12 cellular contexts compared by ENCODE assay signal in genomic region chr10:22704348-22705341, GRCh38. TPM values are rescaled to one million over a fixed set of nuclear protein-coding genes. Genes with fewer than 3 reads are reported as not detected.
DNase-seq lines count a peak whose midpoint lies in the region; ATAC-seq and TF ChIP-seq lines count a peak whose summit lies in the region.
"Had no signal": no experiment of that assay in that cellular context is flagged by ENCODE, and none has a peak within 500 bp of the region (broad histone marks: within the 10 kb centered on the region; RNA-seq: fewer than 3 reads in every experiment).

No MANE protein-coding gene starts in this region.

- peaks cover 5% of the 10 kb centered on the region for H3K9me3 Mint-ChIP-seq in nephron progenitor cell

- in situ Hi-C loops in mammary epithelial cell (cut with MboI; ENCODE audit: low sequenced_read_pairs in 2 of 2), result no loop called here

- H3K27ac Mint-ChIP-seq in nephron progenitor cell, result peak overlapping the region; percentile 89

- no peak overlapping the region for H3K4me2 ChIP-seq in mammary epithelial cell (ENCODE audit: insufficient read depth, low read depth, low read length)

- TF ChIP-seq POLR2A in ovary (IDR thresholded peaks at IDR 0.05), result no peak

- intact Hi-C loops in ovary (cut with DNase I), result no loop called here
- intact Hi-C loops in mammary epithelial cell (cut with micrococcal nuclease), result no loop called here

- BruUV-seq in mammary epithelial cell (replicated peaks; lab: Mats Ljungman, UMichigan), result no TSS peak

- peaks cover 31% of the 10 kb centered on the region for H3K4me1 Mint-ChIP-seq in nephron progenitor cell

- H3K36me3 Mint-ChIP-seq in nephron progenitor cell (ENCODE audit: low read depth), result peaks cover 17% of the 10 kb centered on the region

- H3K9me3 ChIP-seq in ovary (no peaks in the 10 kb centered on the region), mammary epithelial cell (replicated peaks; ENCODE audit: insufficient read depth, low read length) (no peaks in the 10 kb centered on the region)

- DNase-seq in activated CD8-positive, alpha-beta memory T cell treated with anti-CD3 and anti-CD28 coated beads for 24 hours, result peak; percentile 49
- no peak for DNase-seq in activated CD8-positive, alpha-beta memory T cell treated with anti-CD3 and anti-CD28 coated beads, Interleukin-2, amount 50 U/mL, for 48 hours
- peak; percentile 48 to 78 for DNase-seq in NOMO-1 (lab: John Stamatoyannopoulos, UW; ENCODE audit: unreplicated experiment in 2 of 2)
- DNase-seq in nephron progenitor cell, result no peak
- DNase-seq in ovary, result no peak
- DNase-seq in mammary epithelial cell, result no peak
- no peak for DNase-seq in AG08396 (ENCODE audit: low spot score)
- DNase-seq: ACHN, NCI-H446, nucleus accumbens had no signal

- dilution Hi-C loops in mammary epithelial cell (cut with HindIII; ENCODE audit: low sequenced_read_pairs), result no loop called here

- H3K36me3 ChIP-seq in ovary (no peaks in the 10 kb centered on the region), mammary epithelial cell (ENCODE audit: insufficient read depth, low read length) (no peaks in the 10 kb centered on the region)
- H3K36me3 ChIP-seq: cardiac muscle cell had no signal

- H3K4me3 Mint-ChIP-seq in nephron progenitor cell, result no peak overlapping the region

- H3K4me3 ChIP-seq in ovary (no peak overlapping the region), mammary epithelial cell (replicated peaks in 1 of 3; ENCODE audit: insufficient read depth in 1 of 3, low read depth in 2 of 3, low read length in 3 of 3) (no peak overlapping the region)
- H3K4me3 ChIP-seq: cardiac muscle cell had no signal

- H3K27me3 Mint-ChIP-seq in nephron progenitor cell (ENCODE audit: low read depth, poor library complexity), result peaks cover 2% of the 10 kb centered on the region

- H3K9ac ChIP-seq in mammary epithelial cell (ENCODE audit: insufficient read depth, low read length), result no peak overlapping the region

- CTCF ChIA-PET in mammary epithelial cell (lab: Charles Lee; ENCODE audit: low non-redundant PET), result no interaction called here

- H3K79me2 ChIP-seq in mammary epithelial cell (ENCODE audit: insufficient read depth, low read length), result peaks cover 91% of the 10 kb centered on the region

- TF ChIP-seq EP300 in ovary (IDR thresholded peaks at IDR 0.05), result no peak

- TF ChIP-seq CTCF in nephron progenitor cell (IDR thresholded peaks at IDR 0.05) (no peak), ovary (IDR thresholded peaks at IDR 0.05) (no peak), mammary epithelial cell (conservative IDR thresholded peaks at IDR 0.05 in 1 of 2, IDR thresholded peaks at IDR 0.05 in 1 of 2; ENCODE audit: extremely low read depth in 1 of 2, insufficient read depth in 1 of 2, low read depth in 1 of 2, low read length in 2 of 2) (no peak)

- no peak overlapping the region for H2AFZ ChIP-seq in mammary epithelial cell (ENCODE audit: low read depth, low read length)

- H3K27me3 ChIP-seq in ovary (no peaks in the 10 kb centered on the region), mammary epithelial cell (ENCODE audit: insufficient read depth, low read length) (no peaks in the 10 kb centered on the region)
- H3K27me3 ChIP-seq: cardiac muscle cell had no signal

- H3K4me1 ChIP-seq in ovary (ENCODE audit: insufficient read depth), result peaks cover 2% of the 10 kb centered on the region
- H3K4me1 ChIP-seq in mammary epithelial cell (ENCODE audit: insufficient read depth, low read length), result no peaks in the 10 kb centered on the region

- no peaks in the 10 kb centered on the region for H4K20me1 ChIP-seq in mammary epithelial cell (ENCODE audit: insufficient read depth, low read length)

- WGBS in ovary, 3 donors, result 89 to 93% (median 90%) methylated on average over 12 of the region's 12 CpGs
- WGBS in mammary epithelial cell (ENCODE audit: low coverage, missing lambda C conversion rate), result 99% methylated on average over 12 of the region's 12 CpGs

- ATAC-seq in GM21786 (IDR thresholded peaks at IDR 0.05; ENCODE audit: unreplicated experiment), result peak; percentile 39

- H3K27ac ChIP-seq in ovary (no peak overlapping the region), mammary epithelial cell (ENCODE audit: insufficient read depth, low read depth, low read length) (no peak overlapping the region)
- H3K27ac ChIP-seq: cardiac muscle cell had no signal

RNA-seq across cellular contexts. Expression of gene PIP4K2A, which starts 9.7 kb away (rescaled TPM):
- total RNA-seq in ovary (10 to 100 TPM in 5 of 7 donors, 1 to 10 TPM in 2; 4.3 to 27.0 (median 18.4) TPM), mammary epithelial cell (10 to 100 TPM in 1 of 2 donors, 1 to 10 TPM in 1; 7.2 to 13.4 TPM)
- polyA plus RNA-seq in ovary (10 to 100 TPM in 1 of 2 donors, 1 to 10 TPM in 1; 9.8 to 85.6 TPM), mammary epithelial cell (5.2 TPM)
- 8.7 TPM for polyA minus RNA-seq in mammary epithelial cell

Comparison
In these comparisons a context has a peak if more than half of its experiments do, and no peak if none do; other contexts are left out.
1. DNase-seq: peak in activated CD8-positive, alpha-beta memory T cell treated with anti-CD3 and anti-CD28 coated beads for 24 hours (single experiment) and NOMO-1 (2 of 2); none in activated CD8-positive, alpha-beta memory T cell treated with anti-CD3 and anti-CD28 coated beads, Interleukin-2, amount 50 U/mL, for 48 hours (single experiment), nephron progenitor cell (single experiment), ovary (0 of 5), mammary epithelial cell (single experiment) and AG08396 (single experiment).